In genomic region chr12:905273-906076, GRCh38 we compare ENCODE assay signal across 11 cellular contexts. TPM values are rescaled to one million over a fixed set of nuclear protein-coding genes. Genes with fewer than 3 reads are reported as not detected.
DNase-seq lines count a peak whose midpoint lies in the region; ATAC-seq, FAIRE-seq and TF ChIP-seq lines count a peak whose summit lies in the region.
"Had no signal": no experiment of that assay in that cellular context is flagged by ENCODE, and none has a peak within 500 bp of the region (broad histone marks: within the 10 kb centered on the region; RNA-seq: fewer than 3 reads in every experiment).

No MANE protein-coding gene starts in this region.

- H3K36me3 ChIP-seq in CD4-positive, CD25-positive, alpha-beta regulatory T cell (ENCODE audit: control insufficient read depth, insufficient read depth, low read length) = peaks cover 96% of the 10 kb centered on the region
- H3K36me3 ChIP-seq in mesendoderm (ENCODE audit: control insufficient read depth, insufficient read depth, low read length) (peaks cover 14% of the 10 kb centered on the region), kidney (ENCODE audit: control insufficient read depth in 1 of 2, insufficient read depth in 2 of 2, low read length in 2 of 2) (peaks cover 52 to 91% of the 10 kb centered on the region in 2 donors)

- H4K5ac ChIP-seq in H9 (ENCODE audit: insufficient read length, low read depth, low read length) (no peak overlapping the region), mesendoderm (ENCODE audit: low read length) (no peak overlapping the region)

- no peak overlapping the region for H3T11ph ChIP-seq in H9 (ENCODE audit: low read length)

- no peaks in the 10 kb centered on the region for H3K27me3 ChIP-seq in CD4-positive, CD25-positive, alpha-beta regulatory T cell (ENCODE audit: control insufficient read depth, insufficient read depth, low read length)
- H3K27me3 ChIP-seq in H9 (ENCODE audit: insufficient read depth, low read length) = no peaks in the 10 kb centered on the region; the same call in 1 of the 2 replicates
- no peaks in the 10 kb centered on the region for H3K27me3 ChIP-seq in mesendoderm (ENCODE audit: insufficient read depth, low read length, poor library complexity)

- no peak overlapping the region for H3K56ac ChIP-seq in H9 (ENCODE audit: insufficient read length, low read depth, low read length)
- H3K56ac ChIP-seq in mesendoderm (ENCODE audit: low read length) = peak overlapping the region; percentile 4

- no CpG with 5 or more reads among the region's 11 CpGs for WGBS in H9 (ENCODE audit: extremely low coverage, insufficient read length, low lambda C conversion rate)
- WGBS in mesendoderm (ENCODE audit: extremely low coverage, insufficient coverage, low lambda C conversion rate) = no CpG with 5 or more reads among the region's 11 CpGs

- H2BK120ac ChIP-seq in H9 (ENCODE audit: low read depth, low read length, poor library complexity, severe bottlenecking) (no peak overlapping the region), mesendoderm (ENCODE audit: low read depth, low read length) (no peak overlapping the region)

- H3K27ac Mint-ChIP-seq in CD4-positive, CD25-positive, alpha-beta regulatory T cell = peak overlapping the region; percentile 24 to 69 (median 60)
- H3K27ac Mint-ChIP-seq in H9 = peak overlapping the region; percentile 0 to 36 (median 34); a peak in 4 of 7 replicates
- peak overlapping the region; percentile 60 for H3K27ac Mint-ChIP-seq in activated CD8-positive, alpha-beta T cell treated with anti-CD3 and anti-CD28 coated beads, Interleukin-2, amount 10 ng/mL, durations not matched to agents 7 days and 5 days

- FAIRE-seq in kidney (lab: Jason Lieb, UNC) = no peak

- no peak overlapping the region for H3K9ac ChIP-seq in H9 (ENCODE audit: extremely low read depth, insufficient read length, low read length)
- no peak overlapping the region for H3K9ac ChIP-seq in mesendoderm (ENCODE audit: low read length)
- H3K9ac ChIP-seq in kidney (ENCODE audit: low read length in 2 of 2) = no peak overlapping the region

- no peak overlapping the region for H2BK5ac ChIP-seq in H9 (ENCODE audit: insufficient read length, low read length)
- H2BK5ac ChIP-seq in mesendoderm (ENCODE audit: low read length) = peak overlapping the region; percentile 1

- CTCF ChIA-PET in activated CD8-positive, alpha-beta T cell treated with anti-CD3 and anti-CD28 coated beads, Interleukin-2, amount 10 ng/mL, durations not matched to agents 7 days and 5 days (lab: Charles Lee) = interaction anchor here (1.0 to 2.2 kb wide), 7 partner anchors 8 to 678 kb away, joined by 3 to 6 read pairs (median 4); partner anchors contain the start of gene RAD52

- peak; percentile 47 to 50 for ATAC-seq in CD4-positive, CD25-positive, alpha-beta regulatory T cell (ENCODE audit: low read depth in 2 of 2)
- ATAC-seq in activated CD8-positive, alpha-beta T cell treated with anti-CD3 and anti-CD28 coated beads, Interleukin-2, amount 10 ng/mL, durations not matched to agents 7 days and 5 days = peak; percentile 66
- ATAC-seq: mucosa of descending colon had no signal

- H4K91ac ChIP-seq in H9 (ENCODE audit: insufficient read length, low read depth, low read length) = no peak overlapping the region

- H4K8ac ChIP-seq in H9 (replicated peaks; ENCODE audit: insufficient read length, low read depth, low read length) (no peak overlapping the region), mesendoderm (ENCODE audit: low read depth, low read length) (no peak overlapping the region)

- no peaks in the 10 kb centered on the region for H3K79me2 ChIP-seq in H9 (ENCODE audit: insufficient read depth, low read length)
- no peaks in the 10 kb centered on the region for H3K79me2 ChIP-seq in mesendoderm (ENCODE audit: control insufficient read depth, insufficient read depth, low read length)

- no peak overlapping the region for H3K4me3 ChIP-seq in CD4-positive, CD25-positive, alpha-beta regulatory T cell (ENCODE audit: low read depth, low read length)
- H3K4me3 ChIP-seq in mesendoderm (ENCODE audit: low read length) (no peak overlapping the region), kidney (ENCODE audit: low read length in 2 of 2) (no peak overlapping the region)
- H3K4me3 ChIP-seq: mucosa of descending colon had no signal

- H3K27ac ChIP-seq in CD4-positive, CD25-positive, alpha-beta regulatory T cell (ENCODE audit: insufficient read depth, low read length, poor library complexity, severe bottlenecking) = no peak overlapping the region
- H3K27ac ChIP-seq in H9 (ENCODE audit: insufficient read length, low read depth, low read length) (no peak overlapping the region), mesendoderm (ENCODE audit: low read depth, low read length) (peak overlapping the region; percentile 2), kidney (ENCODE audit: low read depth in 2 of 2, low read length in 2 of 2) (no peak overlapping the region)

- H3K79me1 ChIP-seq in H9 (ENCODE audit: insufficient read depth, low read depth, low read length, poor library complexity, severe bottlenecking) = no peaks in the 10 kb centered on the region
- peaks cover 2% of the 10 kb centered on the region for H3K79me1 ChIP-seq in mesendoderm (ENCODE audit: low read length)

- no peaks in the 10 kb centered on the region for H3K9me3 ChIP-seq in CD4-positive, CD25-positive, alpha-beta regulatory T cell (ENCODE audit: control insufficient read depth in 2 of 2, low read length in 2 of 2)
- H3K9me3 ChIP-seq in H9 (ENCODE audit: control insufficient read depth, low read depth, low read length) (no peaks in the 10 kb centered on the region), kidney (ENCODE audit: control insufficient read depth in 1 of 2, low read length in 2 of 2) (no peaks in the 10 kb centered on the region)
- H3K9me3 ChIP-seq: mucosa of descending colon had no signal

- H2AFZ ChIP-seq in H9 (ENCODE audit: low read length) = no peak overlapping the region

- H3K4me3 Mint-ChIP-seq in CD4-positive, CD25-positive, alpha-beta regulatory T cell = peak overlapping the region in 2 of 4 donors; percentile 25 to 61
- no peak overlapping the region for H3K4me3 Mint-ChIP-seq in H9
- peak overlapping the region; percentile 34 for H3K4me3 Mint-ChIP-seq in activated CD8-positive, alpha-beta T cell treated with anti-CD3 and anti-CD28 coated beads, Interleukin-2, amount 10 ng/mL, durations not matched to agents 7 days and 5 days

- H3K18ac ChIP-seq in H9 (ENCODE audit: insufficient read length, low read depth, low read length) = no peak overlapping the region
- no peak overlapping the region for H3K18ac ChIP-seq in mesendoderm (ENCODE audit: low read length)

- no peak overlapping the region for H3K23ac ChIP-seq in H9 (ENCODE audit: insufficient read length, low read depth, low read length)
- no peak overlapping the region for H3K23ac ChIP-seq in mesendoderm (ENCODE audit: low read length)

- TF ChIP-seq CTCF in H9 (conservative IDR thresholded peaks at IDR 0.05) (no peak), kidney (IDR thresholded peaks at IDR 0.05; ENCODE audit: borderline replicate concordance, extremely low read depth, insufficient read depth) (no peak)

- no peak overlapping the region for H3K14ac ChIP-seq in H9 (ENCODE audit: insufficient read depth, low read length)

- no peak overlapping the region for H2AK5ac ChIP-seq in H9 (ENCODE audit: insufficient read length, low read length)
- no peak overlapping the region for H2AK5ac ChIP-seq in mesendoderm (ENCODE audit: low read length)

- H4K20me1 ChIP-seq in H9 (ENCODE audit: control insufficient read depth, insufficient read depth, insufficient read length) = no peaks in the 10 kb centered on the region

- no peaks in the 10 kb centered on the region for H3K23me2 ChIP-seq in H9 (ENCODE audit: insufficient read length, low read depth, low read length, poor library complexity, severe bottlenecking)

- POLR2A ChIA-PET in activated CD8-positive, alpha-beta T cell treated with anti-CD3 and anti-CD28 coated beads, Interleukin-2, amount 10 ng/mL, durations not matched to agents 7 days and 5 days (lab: Charles Lee) = no interaction called here

- intact Hi-C loops in kidney (cut with DNase I) = no loop called here

- H3K4me2 ChIP-seq in H9 (ENCODE audit: insufficient read depth, insufficient read length, low read length) (no peak overlapping the region), mesendoderm (ENCODE audit: low read length) (no peak overlapping the region)

- peaks cover 5 to 33% (median 24%) of the 10 kb centered on the region in 4 donors for H3K4me1 Mint-ChIP-seq in CD4-positive, CD25-positive, alpha-beta regulatory T cell
- peaks cover 0 to 10% of the 10 kb centered on the region in 2 experiments; a peak in 2 of 4 replicates for H3K4me1 Mint-ChIP-seq in H9
- H3K4me1 Mint-ChIP-seq in activated CD8-positive, alpha-beta T cell treated with anti-CD3 and anti-CD28 coated beads, Interleukin-2, amount 10 ng/mL, durations not matched to agents 7 days and 5 days (ENCODE audit: low read depth) = peaks cover 42% of the 10 kb centered on the region

- no peaks in the 10 kb centered on the region for H3K27me3 Mint-ChIP-seq in CD4-positive, CD25-positive, alpha-beta regulatory T cell
- no peaks in the 10 kb centered on the region for H3K27me3 Mint-ChIP-seq in H9 (ENCODE audit: low read depth)
- H3K27me3 Mint-ChIP-seq in activated CD8-positive, alpha-beta T cell treated with anti-CD3 and anti-CD28 coated beads, Interleukin-2, amount 10 ng/mL, durations not matched to agents 7 days and 5 days (ENCODE audit: low read depth) = no peaks in the 10 kb centered on the region

- no peak overlapping the region for H2BK20ac ChIP-seq in H9 (ENCODE audit: low read depth, low read length, poor library complexity, severe bottlenecking)

- H2BK15ac ChIP-seq in H9 (ENCODE audit: low read depth, low read length) (no peak overlapping the region), mesendoderm (replicated peaks; ENCODE audit: low read depth) (no peak overlapping the region)

- peaks cover 56% of the 10 kb centered on the region for H3K36me3 Mint-ChIP-seq in CD4-positive, CD25-positive, alpha-beta regulatory T cell
- peaks cover 32 to 82% (median 62%) of the 10 kb centered on the region in 3 experiments; a peak in 6 of 7 replicates for H3K36me3 Mint-ChIP-seq in H9 (ENCODE audit: insufficient read depth in 1 of 3, low read depth in 3 of 3)
- H3K36me3 Mint-ChIP-seq in activated CD8-positive, alpha-beta T cell treated with anti-CD3 and anti-CD28 coated beads, Interleukin-2, amount 10 ng/mL, durations not matched to agents 7 days and 5 days (ENCODE audit: low read depth) = peaks cover 83% of the 10 kb centered on the region

- H3K4me1 ChIP-seq in CD4-positive, CD25-positive, alpha-beta regulatory T cell (ENCODE audit: control insufficient read depth, insufficient read depth, low read length, poor library complexity, severe bottlenecking) = no peaks in the 10 kb centered on the region
- no peaks in the 10 kb centered on the region for H3K4me1 ChIP-seq in H9 (ENCODE audit: insufficient read depth, low read length)
- peaks cover 23% of the 10 kb centered on the region for H3K4me1 ChIP-seq in mesendoderm (ENCODE audit: control insufficient read depth, low read depth, low read length)
- H3K4me1 ChIP-seq in kidney (ENCODE audit: control insufficient read depth in 1 of 2, insufficient read depth in 1 of 2, low read depth in 1 of 2, low read length in 2 of 2) = peaks cover 4 to 15% of the 10 kb centered on the region in 2 donors

- DNase-seq in CD4-positive, CD25-positive, alpha-beta regulatory T cell = peak in 1 of 3 donors; percentile 24
- DNase-seq in H9 = no peak
- peak; percentile 35 for DNase-seq in activated CD8-positive, alpha-beta T cell treated with anti-CD3 and anti-CD28 coated beads, Interleukin-2, amount 10 ng/mL, durations not matched to agents 7 days and 5 days
- DNase-seq in mesendoderm = peak; percentile 58
- DNase-seq in amniotic stem cell (lab: John Stamatoyannopoulos, UW) = no peak
- DNase-seq in NCI-H524 treated with DMSO at 0.1 percent for 48 hours (lab: John Stamatoyannopoulos, UW) = no peak
- DNase-seq in kidney = no peak
- DNase-seq in SKM-1 (lab: John Stamatoyannopoulos, UW; ENCODE audit: unreplicated experiment) = no peak
- DNase-seq: cerebellar nuclear complex, mucosa of descending colon, NCI-H1417 had no signal

- no peak overlapping the region for H2BK12ac ChIP-seq in H9 (ENCODE audit: insufficient read length, low read depth, low read length)

- H3K9me3 Mint-ChIP-seq in CD4-positive, CD25-positive, alpha-beta regulatory T cell = no peaks in the 10 kb centered on the region
- no peaks in the 10 kb centered on the region for H3K9me3 Mint-ChIP-seq in H9
- no peaks in the 10 kb centered on the region for H3K9me3 Mint-ChIP-seq in activated CD8-positive, alpha-beta T cell treated with anti-CD3 and anti-CD28 coated beads, Interleukin-2, amount 10 ng/mL, durations not matched to agents 7 days and 5 days (ENCODE audit: insufficient read depth)

- H3K4ac ChIP-seq in H9 (ENCODE audit: low read depth, low read length) (no peak overlapping the region), mesendoderm (ENCODE audit: low read depth, low read length) (no peak overlapping the region)

RNA-seq across cellular contexts. Expression of gene RAD52, which starts 44.0 kb away (rescaled TPM):
- 13.8 TPM for total RNA-seq in CD4-positive, CD25-positive, alpha-beta regulatory T cell
- polyA plus RNA-seq in CD4-positive, CD25-positive, alpha-beta regulatory T cell = 1 to 10 TPM; 2.6 to 5.6 (median 2.9) TPM
- 15.3 and 18.2 TPM in 2 replicates for total RNA-seq in H9 (2021)
- 10 to 100 TPM; 19.3 to 20.9 TPM for total RNA-seq in activated CD8-positive, alpha-beta T cell treated with anti-CD3 and anti-CD28 coated beads, Interleukin-2, amount 10 ng/mL, durations not matched to agents 7 days and 5 days
- polyA plus RNA-seq in mesendoderm (2013, experiment 1 of 2) = 4.7 TPM
- polyA plus RNA-seq in mesendoderm (2013, experiment 2 of 2) = 6.0 TPM
- 17.1 TPM for total RNA-seq in kidney
- polyA plus RNA-seq in kidney (ENCODE audit: insufficient read depth, low read depth, low replicate concordance) = 6.4 TPM

Comparison
In these comparisons a context has a peak if more than half of its experiments do, and no peak if none do; other contexts are left out.
1. DNase-seq: peak in activated CD8-positive, alpha-beta T cell treated with anti-CD3 and anti-CD28 coated beads, Interleukin-2, amount 10 ng/mL, durations not matched to agents 7 days and 5 days (single experiment) and mesendoderm (single experiment); none in H9 (single experiment), amniotic stem cell (single experiment), NCI-H524 treated with DMSO at 0.1 percent for 48 hours (single experiment), kidney (single experiment) and SKM-1 (single experiment).
2. Peak in every context shown above with its lines, with median percentiles within 50 percentile points of each other: H3K27ac Mint-ChIP-seq.